In the genomic region with DNA sequence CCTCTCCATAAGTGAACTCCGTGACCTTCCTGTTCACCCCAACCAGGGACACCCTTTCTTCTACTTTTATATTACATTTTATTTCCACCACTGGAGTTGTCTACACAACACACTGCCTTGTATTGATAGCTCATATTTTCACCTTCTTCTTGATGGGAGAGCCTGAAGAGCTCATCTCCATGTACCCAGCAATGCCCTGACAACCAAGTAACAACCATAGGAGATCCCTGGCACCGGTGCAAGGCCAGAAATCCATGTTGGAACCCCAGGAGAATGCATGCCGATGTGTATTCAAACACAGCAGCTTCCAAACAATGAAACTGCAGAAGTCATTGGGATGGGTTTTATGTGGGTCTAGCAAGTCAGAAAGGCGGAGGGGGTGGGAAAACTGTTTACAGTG, we compare ENCODE assay signal across 18 cellular contexts.
"Had no signal": no experiment of that assay in that cellular context is flagged by ENCODE, and none has a peak within 500 bp of the region (broad histone marks: within the 10 kb centered on the region; RNA-seq: fewer than 3 reads in every experiment).

No MANE protein-coding gene starts in this region.

- H3K4me3 Mint-ChIP-seq: activated CD8-positive, alpha-beta T cell treated with anti-CD3 and anti-CD28 coated beads for 36 hours; T-helper 1 cell treated with Interleukin-12 subunit alpha and Interleukin-12 subunit beta and Interleukin-4 antibody, amounts not matched to agents 30 μg/mL and 1 μg/mL, for 36 hours; WTC11 had no signal

- DNase-seq: activated CD4-positive, alpha-beta T cell treated with anti-CD3 and anti-CD28 coated beads, Interleukin-2, amount 50 U/mL, for 1 hour; activated CD8-positive, alpha-beta memory T cell treated with anti-CD3 and anti-CD28 coated beads, Interleukin-2, amount 50 U/mL, for 4 hours; activated CD8-positive, alpha-beta T cell treated with anti-CD3 and anti-CD28 coated beads for 36 hours; activated naive CD4-positive, alpha-beta T cell treated with anti-CD3 and anti-CD28 coated beads, Interleukin-2, amount 50 U/mL, for 16 hours; aorta; MG63; NCI-H1105 treated with DMSO at 0.1 percent for 48 hours; NCI-H1436 treated with DMSO at 0.1 percent for 48 hours; NCI-H187; NCI-H2081; NCI-H510A treated with DMSO at 0.1 percent for 48 hours; NCI-H69; SHP77; T-helper 9 cell had no signal

- H3K9me3 ChIP-seq: MG63, SJSA1 had no signal

- H3K9me3 Mint-ChIP-seq: activated CD8-positive, alpha-beta T cell treated with anti-CD3 and anti-CD28 coated beads for 36 hours; T-helper 1 cell treated with Interleukin-12 subunit alpha and Interleukin-12 subunit beta and Interleukin-4 antibody, amounts not matched to agents 30 μg/mL and 1 μg/mL, for 36 hours; WTC11 had no signal

- ATAC-seq: activated CD8-positive, alpha-beta T cell treated with anti-CD3 and anti-CD28 coated beads for 36 hours; SK-N-SH treated with all-trans-retinoic acid at 6 μM for 48 hours; WTC11 had no signal

- H3K27me3 ChIP-seq: MG63, SJSA1 had no signal

- H3K27ac ChIP-seq: SJSA1 had no signal

- H3K4me3 ChIP-seq: MG63, SJSA1 had no signal

- H3K27ac Mint-ChIP-seq: activated CD8-positive, alpha-beta T cell treated with anti-CD3 and anti-CD28 coated beads for 36 hours; T-helper 1 cell treated with Interleukin-12 subunit alpha and Interleukin-12 subunit beta and Interleukin-4 antibody, amounts not matched to agents 30 μg/mL and 1 μg/mL, for 36 hours; WTC11 had no signal

- H3K4me1 ChIP-seq: SJSA1 had no signal

- H3K36me3 ChIP-seq: SJSA1 had no signal

- H3K36me3 Mint-ChIP-seq: WTC11 had no signal
